34 cellular contexts compared by ENCODE assay signal in the genomic region with DNA sequence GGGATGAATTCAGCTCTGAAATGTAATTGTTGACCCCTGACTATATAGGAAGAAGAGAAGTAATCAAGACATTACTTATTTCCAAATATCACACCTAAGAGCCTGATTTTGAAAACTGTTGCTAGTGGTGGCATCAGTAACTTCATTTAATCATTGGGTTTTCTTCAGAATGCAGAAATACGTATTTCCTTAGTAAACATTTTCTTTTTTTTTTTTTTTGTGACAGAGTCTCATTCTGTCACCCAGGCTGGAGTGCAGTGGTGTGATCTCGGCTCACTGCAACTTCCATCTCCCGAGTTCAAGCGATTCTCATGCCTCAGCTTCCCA.
DNase-seq lines count a peak whose midpoint lies in the region; ATAC-seq and TF ChIP-seq lines count a peak whose summit lies in the region.
"Had no signal": no experiment of that assay in that cellular context is flagged by ENCODE, and none has a peak within 500 bp of the region (broad histone marks: within the 10 kb centered on the region; RNA-seq: fewer than 3 reads in every experiment).

No MANE protein-coding gene starts in this region.

- intact Hi-C loops in CD8-positive, alpha-beta T cell (cut with DNase I, micrococcal nuclease), result loop anchor here (2.0 to 5.0 kb wide), 4 partner anchors 13 to 319 kb away; no protein-coding TSS in a partner anchor
- intact Hi-C loops in activated CD4-positive, alpha-beta memory T cell treated with anti-CD3 and anti-CD28 coated beads for 36 hours (cut with micrococcal nuclease), result loop anchor here (5.0 kb wide), 1 partner anchor 126 kb away; no protein-coding TSS in a partner anchor
- intact Hi-C loops in naive thymus-derived CD4-positive, alpha-beta T cell (cut with micrococcal nuclease), result loop anchor here in 1 of 2 donors (5.0 kb wide), 2 partner anchors 111 to 324 kb away; no protein-coding TSS in a partner anchor

- peaks cover 55% of the 10 kb centered on the region for H3K4me1 ChIP-seq in CD8-positive, alpha-beta T cell (ENCODE audit: insufficient read depth, low read length)
- peaks cover 17 to 68% of the 10 kb centered on the region in 2 donors for H3K4me1 ChIP-seq in naive thymus-derived CD4-positive, alpha-beta T cell (ENCODE audit: control insufficient read depth in 2 of 2, insufficient read depth in 2 of 2, low read length in 2 of 2)
- H3K4me1 ChIP-seq: uterus had no signal

- H3K4me3 ChIP-seq in CD8-positive, alpha-beta T cell (ENCODE audit: low read depth, low read length), result no peak overlapping the region
- peak overlapping the region; percentile 20 for H3K4me3 ChIP-seq in naive thymus-derived CD4-positive, alpha-beta T cell (ENCODE audit: low read length)
- H3K4me3 ChIP-seq: heart right ventricle, left ventricle myocardium inferior, right atrium auricular region, thoracic aorta, uterus had no signal

- TF ChIP-seq CTCF in CD8-positive, alpha-beta T cell (IDR thresholded peaks at IDR 0.05), result no peak

- H3K27me3 ChIP-seq in CD8-positive, alpha-beta T cell (ENCODE audit: insufficient read depth, low read length), result no peaks in the 10 kb centered on the region
- no peaks in the 10 kb centered on the region for H3K27me3 ChIP-seq in naive thymus-derived CD4-positive, alpha-beta T cell (ENCODE audit: control insufficient read depth in 2 of 2, insufficient read depth in 2 of 2, low read length in 2 of 2)
- H3K27me3 ChIP-seq: brain microvascular endothelial cell, right atrium auricular region, uterus had no signal

- peak overlapping the region; percentile 52 for H3K4me3 Mint-ChIP-seq in activated CD4-positive, alpha-beta T cell treated with anti-CD3 and anti-CD28 coated beads, Interleukin-2, amount 10 ng/mL, durations not matched to agents 7 days and 5 days
- H3K4me3 Mint-ChIP-seq in CD8-positive, alpha-beta T cell, result peak overlapping the region; percentile 16
- no peak overlapping the region for H3K4me3 Mint-ChIP-seq in activated CD4-positive, alpha-beta memory T cell treated with anti-CD3 and anti-CD28 coated beads for 36 hours
- peak overlapping the region; percentile 57 to 87 (median 70) for H3K4me3 Mint-ChIP-seq in naive thymus-derived CD4-positive, alpha-beta T cell
- H3K4me3 Mint-ChIP-seq: CD14-positive monocyte; HFFc6; stimulated activated naive CD8-positive, alpha-beta T cell treated with anti-CD3 and anti-CD28 coated beads, Interleukin-15, Interleukin-2, amounts not matched to agents 100 ng/mL and 50 ng/mL, for 24 hours had no signal

- no peaks in the 10 kb centered on the region for H3K36me3 ChIP-seq in CD8-positive, alpha-beta T cell (ENCODE audit: insufficient read depth, low read length)
- H3K36me3 ChIP-seq in naive thymus-derived CD4-positive, alpha-beta T cell (ENCODE audit: control insufficient read depth in 2 of 3, insufficient read depth in 3 of 3, low read length in 3 of 3), result no peaks in the 10 kb centered on the region
- H3K36me3 ChIP-seq: brain microvascular endothelial cell, heart right ventricle, left ventricle myocardium inferior, neutrophil, right atrium auricular region, thoracic aorta, uterus, WERI-Rb-1 had no signal

- H3K9me3 ChIP-seq in CD8-positive, alpha-beta T cell (ENCODE audit: low read length), result no peaks in the 10 kb centered on the region
- H3K9me3 ChIP-seq in naive thymus-derived CD4-positive, alpha-beta T cell (ENCODE audit: control insufficient read depth in 2 of 3, low read length in 3 of 3), result no peaks in the 10 kb centered on the region
- H3K9me3 ChIP-seq: heart right ventricle, left ventricle myocardium inferior, neutrophil, right atrium auricular region, SK-N-SH, thoracic aorta, uterus had no signal

- DNase-seq in activated CD4-positive, alpha-beta T cell treated with anti-CD3 and anti-CD28 coated beads, Interleukin-2, amount 10 ng/mL, durations not matched to agents 7 days and 5 days, result no peak
- DNase-seq in activated CD4-positive, alpha-beta T cell treated with anti-CD3 and anti-CD28 coated beads, Interleukin-2, amount 50 U/mL, for 4 hours, result no peak
- DNase-seq in CD8-positive, alpha-beta T cell, result no peak
- no peak for DNase-seq in activated CD4-positive, alpha-beta memory T cell treated with anti-CD3 and anti-CD28 coated beads for 36 hours
- peak in 6 of 9 donors; percentile 9 to 65 (median 44) for DNase-seq in naive thymus-derived CD4-positive, alpha-beta T cell
- no peak for DNase-seq in NCI-H2171 (lab: John Stamatoyannopoulos, UW)
- DNase-seq: brain microvascular endothelial cell; EL; foreskin melanocyte; GOT3; heart right ventricle; HFFc6; left ventricle myocardium inferior; mesendoderm; NCI-H1417; NCI-H2029; NCI-H524 treated with DMSO at 0.1 percent for 48 hours; posterior cingulate gyrus; small intestine; stimulated activated CD4-positive, alpha-beta T cell treated with anti-CD3 and anti-CD28 coated beads, Interleukin-1b, Interleukin-23, amount 100 ng/mL, for 48 hours; T-helper 9 cell; uterus; WERI-Rb-1 had no signal

- H3K27ac ChIP-seq in CD8-positive, alpha-beta T cell (ENCODE audit: low read depth, low read length), result peak overlapping the region; percentile 54
- H3K27ac ChIP-seq in naive thymus-derived CD4-positive, alpha-beta T cell (ENCODE audit: low read depth, low read length), result peak overlapping the region; percentile 86
- H3K27ac ChIP-seq: brain microvascular endothelial cell, left ventricle myocardium inferior, neutrophil, right atrium auricular region, thoracic aorta, uterus, WERI-Rb-1 had no signal

- H3K27me3 Mint-ChIP-seq in activated CD4-positive, alpha-beta T cell treated with anti-CD3 and anti-CD28 coated beads, Interleukin-2, amount 10 ng/mL, durations not matched to agents 7 days and 5 days, result peaks cover 4% of the 10 kb centered on the region
- no peaks in the 10 kb centered on the region for H3K27me3 Mint-ChIP-seq in CD8-positive, alpha-beta T cell (ENCODE audit: low read depth)
- no peaks in the 10 kb centered on the region for H3K27me3 Mint-ChIP-seq in activated CD4-positive, alpha-beta memory T cell treated with anti-CD3 and anti-CD28 coated beads for 36 hours
- peaks cover 0 to 10% (median 0%) of the 10 kb centered on the region in 5 donors for H3K27me3 Mint-ChIP-seq in naive thymus-derived CD4-positive, alpha-beta T cell
- H3K27me3 Mint-ChIP-seq: activated CD4-positive, alpha-beta T cell treated with anti-CD3 and anti-CD28 coated beads, Interleukin-2, amount 10 ng/mL, durations not matched to agents 24 days and 14 days; stimulated activated naive CD8-positive, alpha-beta T cell treated with anti-CD3 and anti-CD28 coated beads, Interleukin-15, Interleukin-2, amounts not matched to agents 100 ng/mL and 50 ng/mL, for 24 hours had no signal

- H3K27ac Mint-ChIP-seq in activated CD4-positive, alpha-beta T cell treated with anti-CD3 and anti-CD28 coated beads, Interleukin-2, amount 10 ng/mL, durations not matched to agents 7 days and 5 days, result peak overlapping the region; percentile 87
- peak overlapping the region; percentile 91 for H3K27ac Mint-ChIP-seq in CD8-positive, alpha-beta T cell
- H3K27ac Mint-ChIP-seq in activated CD4-positive, alpha-beta memory T cell treated with anti-CD3 and anti-CD28 coated beads for 36 hours, result peak overlapping the region; percentile 55
- peak overlapping the region; percentile 76 to 99 (median 96) for H3K27ac Mint-ChIP-seq in naive thymus-derived CD4-positive, alpha-beta T cell
- H3K27ac Mint-ChIP-seq: CD14-positive monocyte; HFFc6; stimulated activated naive CD8-positive, alpha-beta T cell treated with anti-CD3 and anti-CD28 coated beads, Interleukin-15, Interleukin-2, amounts not matched to agents 100 ng/mL and 50 ng/mL, for 24 hours had no signal

- POLR2A ChIA-PET in activated CD4-positive, alpha-beta T cell treated with anti-CD3 and anti-CD28 coated beads, Interleukin-2, amount 10 ng/mL, durations not matched to agents 7 days and 5 days (lab: Charles Lee), result interaction anchor here (0.5 to 0.6 kb wide), 2 partner anchors 182 to 216 kb away, joined by 3 to 4 read pairs; no protein-coding TSS in a partner anchor
- POLR2A ChIA-PET in CD8-positive, alpha-beta T cell (lab: Charles Lee), result interaction anchor here (1.1 to 4.2 kb wide), 7 partner anchors 10 to 248 kb away, joined by 3 to 16 read pairs (median 6); no protein-coding TSS in a partner anchor
- POLR2A ChIA-PET in activated CD4-positive, alpha-beta memory T cell treated with anti-CD3 and anti-CD28 coated beads for 36 hours (lab: Charles Lee), result interaction anchor here (1.0 kb wide), 2 partner anchors 8 to 9 kb away, joined by 3 to 4 read pairs; no protein-coding TSS in a partner anchor
- POLR2A ChIA-PET in naive thymus-derived CD4-positive, alpha-beta T cell (lab: Charles Lee), result interaction anchor here (0.6 to 2.8 kb wide), 10 partner anchors 10 to 326 kb away, joined by 3 to 16 read pairs (median 4); no protein-coding TSS in a partner anchor

- H3K4me1 Mint-ChIP-seq in activated CD4-positive, alpha-beta T cell treated with anti-CD3 and anti-CD28 coated beads, Interleukin-2, amount 10 ng/mL, durations not matched to agents 7 days and 5 days, result peaks cover 72% of the 10 kb centered on the region
- peaks cover 74% of the 10 kb centered on the region for H3K4me1 Mint-ChIP-seq in CD8-positive, alpha-beta T cell (ENCODE audit: low read depth)
- H3K4me1 Mint-ChIP-seq in activated CD4-positive, alpha-beta memory T cell treated with anti-CD3 and anti-CD28 coated beads for 36 hours (ENCODE audit: low read depth), result peaks cover 60% of the 10 kb centered on the region
- peaks cover 39 to 99% (median 87%) of the 10 kb centered on the region in 7 donors for H3K4me1 Mint-ChIP-seq in naive thymus-derived CD4-positive, alpha-beta T cell
- H3K4me1 Mint-ChIP-seq: CD14-positive monocyte had no signal

- CTCF ChIA-PET in activated CD4-positive, alpha-beta T cell treated with anti-CD3 and anti-CD28 coated beads, Interleukin-2, amount 10 ng/mL, durations not matched to agents 7 days and 5 days (lab: Charles Lee), result interaction anchor here (0.6 to 2.2 kb wide), 8 partner anchors 8 to 1629 kb away, joined by 3 to 8 read pairs (median 4); no protein-coding TSS in a partner anchor
- CTCF ChIA-PET in CD8-positive, alpha-beta T cell (lab: Charles Lee), result interaction anchor here (1.0 to 2.5 kb wide), 10 partner anchors 9 to 326 kb away, joined by 3 to 10 read pairs (median 4); no protein-coding TSS in a partner anchor
- CTCF ChIA-PET in activated CD4-positive, alpha-beta memory T cell treated with anti-CD3 and anti-CD28 coated beads for 36 hours (lab: Charles Lee), result interaction anchor here (1.3 kb wide), 1 partner anchor 137 kb away, joined by 4 read pairs; no protein-coding TSS in a partner anchor
- CTCF ChIA-PET in naive thymus-derived CD4-positive, alpha-beta T cell (lab: Charles Lee), result interaction anchor here (1.0 to 2.2 kb wide), 4 partner anchors 10 to 188 kb away, joined by 3 to 8 read pairs (median 6); a partner anchor contains a TSS

- H3K9me3 Mint-ChIP-seq in activated CD4-positive, alpha-beta T cell treated with anti-CD3 and anti-CD28 coated beads, Interleukin-2, amount 10 ng/mL, durations not matched to agents 7 days and 5 days, result no peaks in the 10 kb centered on the region
- no peaks in the 10 kb centered on the region for H3K9me3 Mint-ChIP-seq in CD8-positive, alpha-beta T cell
- H3K9me3 Mint-ChIP-seq in activated CD4-positive, alpha-beta memory T cell treated with anti-CD3 and anti-CD28 coated beads for 36 hours, result no peaks in the 10 kb centered on the region
- no peaks in the 10 kb centered on the region for H3K9me3 Mint-ChIP-seq in naive thymus-derived CD4-positive, alpha-beta T cell
- H3K9me3 Mint-ChIP-seq: activated CD4-positive, alpha-beta T cell treated with anti-CD3 and anti-CD28 coated beads, Interleukin-2, amount 10 ng/mL, durations not matched to agents 24 days and 14 days; activated T-helper 1 cell treated with anti-CD3 and anti-CD28 coated beads, Interleukin-12 subunit alpha, Interleukin-12 subunit beta, Interleukin-2, Interleukin-4 antibody, amounts not matched to agents 30 ng/mL and 10 ng/mL and 1 ng/mL, durations not matched to agents 14 hours and 24 hours and 36 hours; HFFc6; stimulated activated naive CD8-positive, alpha-beta T cell treated with anti-CD3 and anti-CD28 coated beads, Interleukin-15, Interleukin-2, amounts not matched to agents 100 ng/mL and 50 ng/mL, for 24 hours had no signal

- peaks cover 3% of the 10 kb centered on the region for H3K36me3 Mint-ChIP-seq in activated CD4-positive, alpha-beta T cell treated with anti-CD3 and anti-CD28 coated beads, Interleukin-2, amount 10 ng/mL, durations not matched to agents 7 days and 5 days (ENCODE audit: low read depth)
- H3K36me3 Mint-ChIP-seq in CD8-positive, alpha-beta T cell, result no peaks in the 10 kb centered on the region
- H3K36me3 Mint-ChIP-seq in activated CD4-positive, alpha-beta memory T cell treated with anti-CD3 and anti-CD28 coated beads for 36 hours, result no peaks in the 10 kb centered on the region
- no peaks in the 10 kb centered on the region for H3K36me3 Mint-ChIP-seq in naive thymus-derived CD4-positive, alpha-beta T cell
- H3K36me3 Mint-ChIP-seq: CD14-positive monocyte had no signal

- ATAC-seq in CD8-positive, alpha-beta T cell, result peak; percentile 16
- ATAC-seq in naive thymus-derived CD4-positive, alpha-beta T cell, result peak; percentile 8
- ATAC-seq in GM18520 (IDR thresholded peaks at IDR 0.05; ENCODE audit: unreplicated experiment) (no peak), HG03460 (IDR thresholded peaks at IDR 0.05; ENCODE audit: unreplicated experiment) (no peak)
- ATAC-seq: Right ventricle myocardium inferior had no signal

Comparison
In these comparisons a context has a peak if more than half of its experiments do, and no peak if none do; other contexts are left out.
1. DNase-seq: peak in naive thymus-derived CD4-positive, alpha-beta T cell (6 of 9); none in activated CD4-positive, alpha-beta T cell treated with anti-CD3 and anti-CD28 coated beads, Interleukin-2, amount 10 ng/mL, durations not matched to agents 7 days and 5 days (single experiment), activated CD4-positive, alpha-beta T cell treated with anti-CD3 and anti-CD28 coated beads, Interleukin-2, amount 50 U/mL, for 4 hours (0 of 2), CD8-positive, alpha-beta T cell (0 of 7), activated CD4-positive, alpha-beta memory T cell treated with anti-CD3 and anti-CD28 coated beads for 36 hours (single experiment) and NCI-H2171 (single experiment).
2. ATAC-seq: peak in CD8-positive, alpha-beta T cell (single experiment) and naive thymus-derived CD4-positive, alpha-beta T cell (single experiment); none in GM18520 (single experiment) and HG03460 (single experiment).
3. Peak in every context shown above with its lines, with median percentiles within 50 percentile points of each other: H3K27ac Mint-ChIP-seq.